In genomic region chr5:149381986-149382338, GRCh38 we compare ENCODE assay signal across 8 cellular contexts. TPM values are rescaled to one million over a fixed set of nuclear protein-coding genes. Genes with fewer than 3 reads are reported as not detected.
A peak's percentile ranks its signal among the peaks of the same experiment; 100 is the strongest.
DNase-seq lines count a peak whose midpoint lies in the region; ATAC-seq and TF ChIP-seq lines count a peak whose summit lies in the region.

No MANE protein-coding gene starts in this region.

- no peaks in the 10 kb centered on the region for H3K36me3 ChIP-seq in vagina

- H3K4me3 ChIP-seq in Jurkat, Clone E6-1 (ENCODE audit: low read length), result no peak overlapping the region
- H3K4me3 ChIP-seq in vagina, result peak overlapping the region; percentile 18 to 28

- peak overlapping the region; percentile 91 for H3K27ac ChIP-seq in vagina

- no peak for TF ChIP-seq POLR2A in vagina (IDR thresholded peaks at IDR 0.05)

- H3K27me3 ChIP-seq in vagina, result no peaks in the 10 kb centered on the region

- H3K9me3 ChIP-seq in vagina, result no peaks in the 10 kb centered on the region

- H3K4me1 ChIP-seq in vagina, result peaks cover 53% of the 10 kb centered on the region

- TF ChIP-seq CTCF in vagina (IDR thresholded peaks at IDR 0.05), result peak; percentile 84 to 98 (median 89)

- intact Hi-C loops in left cardiac atrium (cut with DNase I), result loop anchor here (2.0 to 5.0 kb wide), 4 partner anchors 49 to 185 kb away; partner anchors contain the start of gene CSNK1A1 (in 1 of the 2)
- intact Hi-C loops in vagina (cut with DNase I), result loop anchor here (5.0 kb wide), 1 partner anchor 50 kb away; no protein-coding TSS in a partner anchor

- peak; percentile 87 for ATAC-seq in GM19455 (IDR thresholded peaks at IDR 0.05; ENCODE audit: unreplicated experiment)
- ATAC-seq in left cardiac atrium, result peak; percentile 76 to 78

- DNase-seq in CMK (ENCODE audit: low read depth) (peak; percentile 35), SW480 (ENCODE audit: low spot score) (peak; percentile 65), left cardiac atrium (peak; percentile 84), pulmonary artery endothelial cell (ENCODE audit: low read depth, low spot score) (peak; percentile 19), vagina (ENCODE audit: extremely low spot score in 2 of 2) (no peak)
- peak; percentile 42 for DNase-seq in Jurkat, Clone E6-1 (ENCODE audit: low read depth, low spot score)
- peak; percentile 49 for DNase-seq in activated naive CD8-positive, alpha-beta T cell treated with anti-CD3 and anti-CD28 coated beads, Interleukin-2, amount 50 U/mL, for 16 hours (ENCODE audit: low read depth, low spot score)

RNA-seq across cellular contexts. Expression of gene IL17B, which starts 2.9 kb away (rescaled TPM):
- not detected for polyA plus RNA-seq in Jurkat, Clone E6-1 (2012; ENCODE audit: insufficient read depth, insufficient read length)
- under 1 TPM; 0.44 to 0.89 TPM for total RNA-seq in left cardiac atrium
- not detected in 2 replicates for total RNA-seq in pulmonary artery endothelial cell
- total RNA-seq in vagina, result 2.7 TPM

RNA-seq across cellular contexts. Expression of gene PCYOX1L, which starts 24.1 kb away (rescaled TPM):
- 29.0 TPM for polyA plus RNA-seq in Jurkat, Clone E6-1 (2012; ENCODE audit: insufficient read depth, insufficient read length)
- total RNA-seq in left cardiac atrium (1 to 10 TPM; 5.2 to 5.4 TPM), pulmonary artery endothelial cell (13.1 and 19.4 TPM in 2 replicates), vagina (6.4 TPM)

RNA-seq across cellular contexts. Expression of gene GRPEL2, which starts 36.7 kb away (rescaled TPM):
- polyA plus RNA-seq in Jurkat, Clone E6-1 (2012; ENCODE audit: insufficient read depth, insufficient read length), result 7.7 TPM
- total RNA-seq in left cardiac atrium (10 to 100 TPM in 1 of 2 donors, 1 to 10 TPM in 1; 8.7 to 15.4 TPM), pulmonary artery endothelial cell (34.3 and 36.6 TPM in 2 replicates), vagina (16.9 TPM)

Comparison
In these comparisons a context has a peak if more than half of its experiments do, and no peak if none do; other contexts are left out.
1. DNase-seq: peak in CMK (single experiment), Jurkat, Clone E6-1 (single experiment), SW480 (single experiment), activated naive CD8-positive, alpha-beta T cell treated with anti-CD3 and anti-CD28 coated beads, Interleukin-2, amount 50 U/mL, for 16 hours (single experiment), left cardiac atrium (single experiment) and pulmonary artery endothelial cell (single experiment); none in vagina (0 of 2).